ENCODE assay signal across 13 cellular contexts in genomic region chr1:200290010-200290685, GRCh38.
DNase-seq lines count a peak whose midpoint lies in the region; ATAC-seq and TF ChIP-seq lines count a peak whose summit lies in the region.
"Had no signal": no experiment of that assay in that cellular context is flagged by ENCODE, and none has a peak within 500 bp of the region (broad histone marks: within the 10 kb centered on the region; RNA-seq: fewer than 3 reads in every experiment).

No MANE protein-coding gene starts in this region.

- CTCF ChIA-PET in WTC11 (lab: Charles Lee): interaction anchor here (0.6 to 2.4 kb wide), 18 partner anchors 10 to 304 kb away, joined by 3 to 15 read pairs (median 4); partner anchors contain the start of gene ZNF281

- ATAC-seq in WTC11: peak; percentile 95
- ATAC-seq: activated T-cell treated with anti-CD3 and anti-CD28 coated beads, Interleukin-2, amount 50 U/mL, for 4 hours; pancreas had no signal

- no peak overlapping the region for H3K4me3 Mint-ChIP-seq in WTC11
- H3K4me3 Mint-ChIP-seq: activated T-cell treated with anti-CD3 and anti-CD28 coated beads, Interleukin-2, amount 50 U/mL, for 4 hours had no signal

- H3K27ac Mint-ChIP-seq in WTC11: no peak overlapping the region

- peak; percentile 12 for DNase-seq in LHCN-M2 (ENCODE audit: low read depth)
- peak; percentile 47 for DNase-seq in WTC11 (ENCODE audit: low spot score)
- DNase-seq in myocyte (ENCODE audit: low read depth): peak; percentile 4
- DNase-seq in activated naive CD4-positive, alpha-beta T cell treated with anti-CD3 and anti-CD28 coated beads, Interleukin-2, amount 50 U/mL, for 16 hours: no peak
- no peak for DNase-seq in stimulated activated CD4-positive, alpha-beta T cell treated with anti-CD3 and anti-CD28 coated beads, Interleukin-2, amount 100 ng/mL, for 24 hours
- DNase-seq in cerebellar cortex (ENCODE audit: low spot score): no peak
- DNase-seq in NCI-H1105 treated with DMSO at 0.1 percent for 48 hours (lab: John Stamatoyannopoulos, UW): no peak
- DNase-seq: activated T-cell treated with anti-CD3 and anti-CD28 coated beads, Interleukin-2, amount 50 U/mL, for 4 hours; erythroblast; pancreas; stimulated activated CD4-positive, alpha-beta T cell treated with anti-CD3 and anti-CD28 coated beads, Interleukin-4, amount 100 ng/mL, for 4 hours; T-helper 9 cell had no signal

- H3K27me3 Mint-ChIP-seq in WTC11 (ENCODE audit: low read depth): peaks cover 47% of the 10 kb centered on the region

- H3K4me1 Mint-ChIP-seq in WTC11: peaks cover 14% of the 10 kb centered on the region

- POLR2A ChIA-PET in WTC11 (lab: Charles Lee): no interaction called here

- no peaks in the 10 kb centered on the region for H3K36me3 Mint-ChIP-seq in WTC11

- H3K9me3 Mint-ChIP-seq in WTC11: no peaks in the 10 kb centered on the region
- H3K9me3 Mint-ChIP-seq: activated T-cell treated with anti-CD3 and anti-CD28 coated beads, Interleukin-2, amount 50 U/mL, for 4 hours had no signal

- TF ChIP-seq CTCF in GM12872 (IDR thresholded peaks at IDR 0.05; ENCODE audit: insufficient read depth, low read depth, low read length) (peak; percentile 27; the same call in 1 of the 3 replicates), WTC11 (IDR thresholded peaks at IDR 0.05) (no peak)

TF ChIP-seq in WTC11, 78 proteins besides CTCF, POLR2A, EP300 and RAD21:
- no peak for TF ChIP-seq STAT6 (CRISPR knock-in tag; conservative IDR thresholded peaks at IDR 0.05; ENCODE audit: low read depth)
- no peak for TF ChIP-seq NR2C2 (CRISPR knock-in tag; IDR thresholded peaks at IDR 0.05)
- TF ChIP-seq ZNF423 (CRISPR knock-in tag; IDR thresholded peaks at IDR 0.05): peak; percentile 59; the same call in 1 of the 2 replicates

Comparison
In these comparisons a context has a peak if more than half of its experiments do, and no peak if none do; other contexts are left out.
1. DNase-seq: peak in LHCN-M2 (single experiment), WTC11 (single experiment) and myocyte (single experiment); none in activated naive CD4-positive, alpha-beta T cell treated with anti-CD3 and anti-CD28 coated beads, Interleukin-2, amount 50 U/mL, for 16 hours (single experiment), stimulated activated CD4-positive, alpha-beta T cell treated with anti-CD3 and anti-CD28 coated beads, Interleukin-2, amount 100 ng/mL, for 24 hours (0 of 2), cerebellar cortex (single experiment) and NCI-H1105 treated with DMSO at 0.1 percent for 48 hours (single experiment).